Comparison of ENCODE assay signal across 10 cellular contexts in the genomic region with DNA sequence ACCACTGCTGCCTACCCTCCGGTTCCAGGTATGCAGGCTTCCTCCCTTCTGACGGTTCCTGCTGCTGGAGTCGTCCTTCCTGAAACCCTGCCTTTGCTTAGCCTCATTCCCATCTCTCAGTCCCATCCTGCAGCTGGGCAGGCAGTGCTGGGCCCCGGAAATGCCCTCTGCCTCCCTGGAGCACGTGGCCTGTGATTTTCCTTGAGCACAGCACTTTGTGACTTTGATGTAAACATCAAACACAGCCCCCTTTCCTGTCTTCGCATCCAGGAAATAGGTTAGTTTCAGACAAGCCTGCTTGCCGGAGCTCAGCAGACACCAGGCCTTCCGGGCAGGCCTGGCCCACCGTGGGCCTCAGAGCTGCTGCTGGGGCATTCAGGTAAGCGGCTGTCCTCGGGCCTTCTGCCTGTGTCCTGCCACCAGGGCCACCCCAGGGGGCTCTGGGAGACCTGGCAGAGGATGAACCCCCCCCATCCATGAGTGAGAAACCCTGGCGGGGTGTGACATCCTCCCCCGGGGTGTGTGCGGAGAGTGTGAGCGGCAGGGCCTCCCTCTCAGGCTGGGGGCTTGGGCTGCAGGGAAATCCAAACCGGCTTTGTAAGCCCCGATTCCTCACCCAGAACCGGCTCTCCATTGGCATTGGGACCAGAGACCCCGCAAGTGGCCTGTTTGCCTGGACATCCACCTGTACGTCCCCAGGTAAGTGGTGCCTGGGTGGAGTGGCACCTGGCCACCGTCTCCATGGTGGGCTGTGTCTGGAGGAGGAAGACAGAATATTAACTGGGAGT. TPM values are rescaled to one million over a fixed set of nuclear protein-coding genes. Genes with fewer than 3 reads are reported as not detected.
DNase-seq lines count a peak whose midpoint lies in the region; ATAC-seq, FAIRE-seq and TF ChIP-seq lines count a peak whose summit lies in the region.
"Had no signal": no experiment of that assay in that cellular context is flagged by ENCODE, and none has a peak within 500 bp of the region (broad histone marks: within the 10 kb centered on the region; RNA-seq: fewer than 3 reads in every experiment).

Gene ZAP70, plus strand, starts transcription at position 281 of the 788 bp plus-strand sequence. CDS start 10,461 bp downstream, outside the sequence.

- in situ Hi-C loops in GM12878 (cut with MboI) (no loop called here), gastrocnemius medialis (cut with MboI; ENCODE audit: low sequenced_read_pairs in 4 of 4) (no loop called here)

- ATAC-seq in GM12878 (no peak), gastrocnemius medialis (no peak), GM18502 (IDR thresholded peaks at IDR 0.05; ENCODE audit: poor library complexity, unreplicated experiment) (no peak), HG03025 (IDR thresholded peaks at IDR 0.05; ENCODE audit: low FRiP score, unreplicated experiment) (no peak)

- H3K4me3 ChIP-seq in CD8-positive, alpha-beta memory T cell (ENCODE audit: low read length) = peak within 1 kb of the TSS; percentile 91
- H3K4me3 ChIP-seq in GM12878 (no peak within 1 kb of the TSS), sigmoid colon (no peak within 1 kb of the TSS), gastrocnemius medialis (no peak within 1 kb of the TSS)

- peaks cover 13 to 47% (median 17%) of the 10 kb centered on the region in 3 donors for H3K36me3 Mint-ChIP-seq in CD8-positive, alpha-beta memory T cell

- H3K36me3 ChIP-seq in CD8-positive, alpha-beta memory T cell (ENCODE audit: insufficient read depth, low read length) = no peaks in the 10 kb centered on the region
- H3K36me3 ChIP-seq in GM12878 (ENCODE audit: control insufficient read depth in 2 of 2, insufficient read depth in 2 of 2, low read length in 1 of 2) (no peaks in the 10 kb centered on the region), sigmoid colon (no peaks in the 10 kb centered on the region), gastrocnemius medialis (no peaks in the 10 kb centered on the region)

- TF ChIP-seq POLR2A in GM12878 (IDR thresholded peaks at IDR 0.05; ENCODE audit: low read depth, low read length) = peak; percentile 42; the same call in 1 of the 2 replicates
- TF ChIP-seq POLR2A in sigmoid colon (IDR thresholded peaks at IDR 0.05) = no peak
- no peak for TF ChIP-seq POLR2A in gastrocnemius medialis (IDR thresholded peaks at IDR 0.05)

- POLR2A ChIA-PET in CD8-positive, alpha-beta memory T cell (lab: Charles Lee) = interaction anchor here (0.6 to 3.4 kb wide), 7 partner anchors 11 to 68 kb away, joined by 3 to 13 read pairs (median 3); partner anchors contain the start of gene COX5B
- POLR2A ChIA-PET in GM12878 (lab: Charles Lee) = no interaction called here

- H3K9me3 ChIP-seq in CD8-positive, alpha-beta memory T cell (ENCODE audit: low read length) = no peaks in the 10 kb centered on the region
- H3K9me3 ChIP-seq in GM12878 (replicated peaks; ENCODE audit: control insufficient read depth, insufficient read depth, low read length) = no peaks in the 10 kb centered on the region
- no peaks in the 10 kb centered on the region for H3K9me3 ChIP-seq in sigmoid colon
- H3K9me3 ChIP-seq in gastrocnemius medialis = no peaks in the 10 kb centered on the region

- peak within 1 kb of the TSS; percentile 82 for H3K27ac ChIP-seq in CD8-positive, alpha-beta memory T cell (ENCODE audit: low read depth, low read length)
- H3K27ac ChIP-seq in GM12878 (ENCODE audit: control insufficient read depth, insufficient read depth) (no peak within 1 kb of the TSS), sigmoid colon (no peak within 1 kb of the TSS), gastrocnemius medialis (no peak within 1 kb of the TSS)

- no peak for FAIRE-seq in GM12878 (lab: Jason Lieb, UNC)
- FAIRE-seq: H54 had no signal

- RAD21 ChIA-PET in GM12878 (lab: Charles Lee; ENCODE audit: unreplicated experiment) = no interaction called here

- peaks cover 70% of the 10 kb centered on the region for H3K4me1 ChIP-seq in CD8-positive, alpha-beta memory T cell (ENCODE audit: insufficient read depth, low read length)
- peaks cover 5% of the 10 kb centered on the region; the same call in 1 of the 2 replicates for H3K4me1 ChIP-seq in GM12878 (ENCODE audit: control insufficient read depth, insufficient read depth, low read length)
- no peaks in the 10 kb centered on the region for H3K4me1 ChIP-seq in sigmoid colon
- no peaks in the 10 kb centered on the region for H3K4me1 ChIP-seq in gastrocnemius medialis

- no peak for TF ChIP-seq CTCF in GM12878 (IDR thresholded peaks at IDR 0.05 in 2 of 3, conservative IDR thresholded peaks at IDR 0.05 in 1 of 3; ENCODE audit: control insufficient read depth in 2 of 3, extremely low read depth in 1 of 3, insufficient read depth in 1 of 3, low read depth in 3 of 3, low read length in 3 of 3)
- TF ChIP-seq CTCF in sigmoid colon (IDR thresholded peaks at IDR 0.05) = no peak
- no peak for TF ChIP-seq CTCF in gastrocnemius medialis (IDR thresholded peaks at IDR 0.05 in 4 of 5, conservative IDR thresholded peaks at IDR 0.05 in 1 of 5)

- intact Hi-C loops in GM12878 (cut with micrococcal nuclease; ENCODE audit: unreplicated experiment) = no loop called here
- intact Hi-C loops in sigmoid colon (cut with DNase I) = no loop called here
- intact Hi-C loops in gastrocnemius medialis (cut with DNase I; ENCODE audit: low total_unique reads) = no loop called here

- no peak within 1 kb of the TSS for H3K9ac ChIP-seq in GM12878 (ENCODE audit: control insufficient read depth, insufficient read depth, low read length)

- WGBS in GM12878 (ENCODE audit: insufficient coverage, insufficient replicate concordance, low lambda C conversion rate, missing lambda C conversion rate) = 50% methylated on average over 21 of the region's 21 CpGs
- WGBS in sigmoid colon, 2 donors = 63 to 84% methylated on average over 21 of the region's 21 CpGs

- SMC1A ChIA-PET in GM12878 (lab: Charles Lee; ENCODE audit: uncharacterized antibody, unreplicated experiment) = no interaction called here

- DNase-seq in CD8-positive, alpha-beta memory T cell = peak; percentile 49 to 84 (median 77)
- peak; percentile 65 for DNase-seq in activated CD4-positive, CD25-positive, alpha-beta regulatory T cell treated with anti-CD3 and anti-CD28 coated beads, Interleukin-2, amount 50 U/mL, for 72 hours
- DNase-seq in GM12878 (ENCODE audit: low read depth, low spot score) (no peak), sigmoid colon (peak; percentile 56), gastrocnemius medialis (no peak), amygdala (lab: John Stamatoyannopoulos, UW) (no peak)
- DNase-seq: cortex of kidney had no signal

- CTCF ChIA-PET in CD8-positive, alpha-beta memory T cell (lab: Charles Lee) = interaction anchor here (1.1 to 16.2 kb wide), 10 partner anchors 8 to 671 kb away, joined by 3 to 301 read pairs (median 4); no protein-coding TSS in a partner anchor
- CTCF ChIA-PET in GM12878 (lab: Yijun Ruan, JAX) = interaction anchor here (0.7 to 1.0 kb wide), 3 partner anchors 12 to 555 kb away, joined by 3 read pairs; no protein-coding TSS in a partner anchor

- no peaks in the 10 kb centered on the region for H3K27me3 ChIP-seq in CD8-positive, alpha-beta memory T cell (ENCODE audit: insufficient read depth, low read length, poor library complexity, severe bottlenecking)
- H3K27me3 ChIP-seq in GM12878 (replicated peaks in 1 of 2; ENCODE audit: control insufficient read depth in 2 of 2, insufficient read depth in 2 of 2, low read length in 1 of 2) (no peaks in the 10 kb centered on the region), sigmoid colon (no peaks in the 10 kb centered on the region), gastrocnemius medialis (no peaks in the 10 kb centered on the region)

- TF ChIP-seq EP300 in GM12878 (IDR thresholded peaks at IDR 0.05; ENCODE audit: borderline replicate concordance in 1 of 2, control insufficient read depth in 1 of 2, low read depth in 2 of 2, low read length in 2 of 2) = no peak
- TF ChIP-seq EP300 in sigmoid colon (IDR thresholded peaks at IDR 0.05) = no peak

- peak within 1 kb of the TSS; percentile 56 for H2AFZ ChIP-seq in GM12878 (ENCODE audit: control insufficient read depth, low read depth, low read length)

- H3K9me3 Mint-ChIP-seq in CD8-positive, alpha-beta memory T cell = no peaks in the 10 kb centered on the region

- H3K4me3 Mint-ChIP-seq in CD8-positive, alpha-beta memory T cell = peak within 1 kb of the TSS; percentile 89 to 99 (median 93)

- H3K4me1 Mint-ChIP-seq in CD8-positive, alpha-beta memory T cell = peaks cover 74 to 86% (median 74%) of the 10 kb centered on the region in 3 donors

- no peaks in the 10 kb centered on the region for H4K20me1 ChIP-seq in GM12878 (ENCODE audit: control insufficient read depth, insufficient read depth)

- H3K27me3 Mint-ChIP-seq in CD8-positive, alpha-beta memory T cell = peaks cover 1 to 6% of the 10 kb centered on the region in 2 donors

- H3K4me2 ChIP-seq in GM12878 (ENCODE audit: control insufficient read depth, insufficient read depth) = no peak within 1 kb of the TSS

- no peaks in the 10 kb centered on the region for H3K79me2 ChIP-seq in GM12878 (ENCODE audit: control insufficient read depth, insufficient read depth, low read length)

- no TSS peak for BruUV-seq in GM12878 (replicated peaks; lab: Mats Ljungman, UMichigan)

- no peak for TF ChIP-seq RAD21 in GM12878 (IDR thresholded peaks at IDR 0.05; ENCODE audit: insufficient read depth, low read depth, low read length)

- peak within 1 kb of the TSS; percentile 94 to 100 (median 98) for H3K27ac Mint-ChIP-seq in CD8-positive, alpha-beta memory T cell

TF ChIP-seq in GM12878, 131 proteins besides CTCF, POLR2A, EP300 and RAD21 (continues in another document):
- no peak for TF ChIP-seq HDAC6 (IDR thresholded peaks at IDR 0.05; ENCODE audit: unreplicated experiment)

RNA-seq across cellular contexts. Expression of gene ZAP70, which starts in this region (rescaled TPM):
- 100 to 1,000 TPM; 180 to 197 TPM for total RNA-seq in CD8-positive, alpha-beta memory T cell
- polyA plus RNA-seq in CD8-positive, alpha-beta memory T cell = 184 TPM
- total RNA-seq in GM12878 (2013; cell fraction: nucleolus; rRNA removed) = 0.90 and 2.2 TPM in 2 replicates
- total RNA-seq in GM12878 (2014; rRNA removed) (1.9 and 2.1 TPM in 2 replicates), GM12878 (2014; rRNA removed; fragmentation: Illumina TruSeq; extraction: Trizol) (0.89 and 0.97 TPM in 2 replicates), GM12878 (2021) (2.5 and 2.9 TPM in 2 replicates), sigmoid colon (1 to 10 TPM; 1.3 to 4.3 (median 2.2) TPM), gastrocnemius medialis (1 to 10 TPM in 1 of 4 donors, under 1 TPM in 1, not detected in 2; 0.25 to 1.1 TPM)
- polyA plus RNA-seq in GM12878 (2011; ENCODE audit: low read depth) = 0.80 TPM
- polyA plus RNA-seq in GM12878 (2011; rRNA removed) (0.18 TPM in 1 of 2 replicates, not detected in the other), GM12878 (2014; fragmentation: Illumina TruSeq; extraction: Trizol) (0.37 and 0.46 TPM in 2 replicates), GM12878 (2014; fragmentation: Nextera tagmentation; extraction: Ambion mirVana) (under 1 TPM in 1 of 2 experiments, not detected in 1; 0.20 TPM), GM12878 (2014; rRNA removed) (2.4 and 2.9 TPM in 2 replicates), GM12878 (2016; fragmentation: Nextera tagmentation; extraction: Ambion mirVana) (1 to 10 TPM; 1.2 to 2.3 TPM), sigmoid colon (10 to 100 TPM in 1 of 3 donors, not detected in 2; 28.0 TPM)
- polyA plus RNA-seq in GM12878 (2011; cell fraction: cytosol; rRNA removed) = 0.09 and 0.15 TPM in 2 replicates
- 1.3 TPM in 2 replicates for polyA plus RNA-seq in GM12878 (2011; cell fraction: nucleus; rRNA removed)
- 0.81 and 1.4 TPM in 2 replicates for polyA plus RNA-seq in GM12878 (2012)
- not detected in 2 replicates for polyA minus RNA-seq in GM12878 (2011; rRNA and poly(A)+ RNA removed)
- polyA minus RNA-seq in GM12878 (2011; cell fraction: cytosol; rRNA and poly(A)+ RNA removed) = not detected in 2 replicates
- polyA minus RNA-seq in GM12878 (2011; cell fraction: nucleus; rRNA and poly(A)+ RNA removed) = not detected in 2 replicates

Comparison
In these comparisons a context has a peak if more than half of its experiments do, and no peak if none do; other contexts are left out.
1. RNA of gene ZAP70 (total RNA-seq): 180 to 197 TPM in CD8-positive, alpha-beta memory T cell; 1.3 to 4.3 TPM in sigmoid colon, 0.89 to 2.9 TPM in GM12878 and 0.25 to 1.1 TPM in gastrocnemius medialis; every median in the first group is over 10 times any median in the second.
2. DNase-seq: peak in CD8-positive, alpha-beta memory T cell (5 of 5), activated CD4-positive, CD25-positive, alpha-beta regulatory T cell treated with anti-CD3 and anti-CD28 coated beads, Interleukin-2, amount 50 U/mL, for 72 hours (single experiment) and sigmoid colon (single experiment); none in GM12878 (single experiment), gastrocnemius medialis (0 of 2) and amygdala (0 of 56).